In genomic region chr12:110266980-110267620, GRCh38 we compare ENCODE assay signal across 9 cellular contexts. TPM values are rescaled to one million over a fixed set of nuclear protein-coding genes. Genes with fewer than 3 reads are reported as not detected.
DNase-seq lines count a peak whose midpoint lies in the region; ATAC-seq lines count a peak whose summit lies in the region.
"Had no signal": no experiment of that assay in that cellular context is flagged by ENCODE, and none has a peak within 500 bp of the region (broad histone marks: within the 10 kb centered on the region; RNA-seq: fewer than 3 reads in every experiment).

No MANE protein-coding gene starts in this region.

- 17 to 26% methylated on average over 9 of the region's 9 CpGs for WGBS in esophagus, 2 donors

- intact Hi-C loops in left colon (cut with DNase I, micrococcal nuclease) = no loop called here

- no peaks in the 10 kb centered on the region for H3K27me3 ChIP-seq in esophagus (ENCODE audit: control insufficient read depth in 1 of 2, insufficient read depth in 2 of 2, low read length in 2 of 2)
- H3K27me3 ChIP-seq in rectal smooth muscle tissue (ENCODE audit: control insufficient read depth, insufficient read depth, low read length) = no peaks in the 10 kb centered on the region
- H3K27me3 ChIP-seq: tibial nerve had no signal

- H3K27ac ChIP-seq in esophagus (ENCODE audit: low read depth in 2 of 2, low read length in 1 of 2) (peak overlapping the region; percentile 24 to 48), rectal smooth muscle tissue (ENCODE audit: low read depth, low read length) (peak overlapping the region; percentile 15)

- H3K4me1 ChIP-seq in esophagus (ENCODE audit: control insufficient read depth in 2 of 2, insufficient read depth in 2 of 2, low read length in 1 of 2) (peaks cover 3 to 10% of the 10 kb centered on the region in 2 donors), rectal smooth muscle tissue (ENCODE audit: control insufficient read depth, insufficient read depth, low read length) (peaks cover 12% of the 10 kb centered on the region)

- peak; percentile 58 for DNase-seq in ELR (ENCODE audit: low read depth)
- peak; percentile 89 to 94 for DNase-seq in NCI-H524 (lab: John Stamatoyannopoulos, UW)
- no peak for DNase-seq in cerebellum (ENCODE audit: low spot score)
- no peak for DNase-seq in stimulated activated naive CD4-positive, alpha-beta T cell treated with Interleukin-2 at 50 U/mL for 16 hours (lab: John Stamatoyannopoulos, UW)
- no peak for DNase-seq in left colon

- H3K9me3 ChIP-seq in esophagus (ENCODE audit: control insufficient read depth in 2 of 2, insufficient read depth in 1 of 2, low read depth in 1 of 2, low read length in 1 of 2) = no peaks in the 10 kb centered on the region
- H3K9me3 ChIP-seq: tibial nerve had no signal

- ATAC-seq in HG02623 (IDR thresholded peaks at IDR 0.05; ENCODE audit: unreplicated experiment) (no peak), left colon (no peak)

- no peak overlapping the region for H3K9ac ChIP-seq in rectal smooth muscle tissue (ENCODE audit: low read length)

- H3K36me3 ChIP-seq in esophagus (ENCODE audit: control insufficient read depth in 2 of 2, insufficient read depth in 2 of 2, low read length in 1 of 2) (no peaks in the 10 kb centered on the region), rectal smooth muscle tissue (ENCODE audit: control insufficient read depth, insufficient read depth, low read length) (peaks cover 2% of the 10 kb centered on the region)
- H3K36me3 ChIP-seq: tibial nerve had no signal

- H3K4me3 ChIP-seq in esophagus (ENCODE audit: low read depth in 1 of 2, low read length in 2 of 2) (no peak overlapping the region), rectal smooth muscle tissue (ENCODE audit: low read length) (no peak overlapping the region)
- H3K4me3 ChIP-seq: tibial nerve had no signal

RNA-seq across cellular contexts. Expression of gene ATP2A2, which starts 13.9 kb away (rescaled TPM):
- 100 to 1,000 TPM in 1 of 2 donors, 10 to 100 TPM in 1; 40.7 to 102 TPM for polyA plus RNA-seq in esophagus
- total RNA-seq in cerebellum (156 TPM), left colon (100 to 1,000 TPM; 248 to 279 TPM)

Comparison
In these comparisons a context has a peak if more than half of its experiments do, and no peak if none do; other contexts are left out.
1. DNase-seq: peak in ELR (single experiment) and NCI-H524 (2 of 2); none in cerebellum (single experiment), stimulated activated naive CD4-positive, alpha-beta T cell treated with Interleukin-2 at 50 U/mL for 16 hours (single experiment) and left colon (0 of 2).